Comparison of ENCODE assay signal across 1 cellular context in the genomic region with DNA sequence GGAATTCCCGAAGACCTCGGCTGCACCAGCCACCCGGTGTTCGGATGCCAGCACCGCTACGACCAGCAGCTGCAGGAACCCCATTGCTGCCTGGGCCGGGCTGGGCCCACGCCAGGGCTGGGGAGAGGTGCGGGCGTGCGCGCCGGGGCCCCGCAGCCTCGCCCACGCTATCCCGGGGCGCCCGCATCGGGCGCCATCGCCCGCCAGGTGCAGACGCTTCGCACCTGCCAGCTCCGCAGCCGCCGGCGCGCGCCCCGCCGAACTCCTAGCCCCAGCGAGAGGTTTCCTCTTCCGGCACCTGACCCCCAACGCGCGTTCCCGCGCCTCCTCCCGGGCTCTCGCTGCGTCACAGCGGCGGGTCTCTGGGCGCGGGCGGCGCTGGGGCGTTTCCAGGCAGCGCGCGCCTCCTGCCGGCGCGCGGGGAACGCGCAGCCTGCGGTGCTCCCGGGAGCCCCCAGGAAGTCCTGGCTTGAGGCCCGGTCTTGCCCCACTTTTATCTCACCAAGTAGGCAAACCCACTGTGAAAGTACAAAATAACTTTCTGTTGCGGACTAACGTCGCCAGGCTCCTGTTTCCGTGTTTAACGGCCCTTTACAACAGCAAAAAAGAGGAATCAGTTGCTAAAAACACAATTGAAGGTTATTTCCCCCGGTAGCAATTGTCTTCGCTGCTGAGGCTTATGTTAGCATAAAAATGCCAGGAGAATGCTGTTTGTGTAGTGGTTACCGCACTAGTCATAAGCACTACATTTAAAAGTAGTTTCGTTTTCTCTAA.
A peak's percentile ranks its signal among the peaks of the same experiment; 100 is the strongest.
TF ChIP-seq lines count a peak whose summit lies in the region.

A gene with protein sequence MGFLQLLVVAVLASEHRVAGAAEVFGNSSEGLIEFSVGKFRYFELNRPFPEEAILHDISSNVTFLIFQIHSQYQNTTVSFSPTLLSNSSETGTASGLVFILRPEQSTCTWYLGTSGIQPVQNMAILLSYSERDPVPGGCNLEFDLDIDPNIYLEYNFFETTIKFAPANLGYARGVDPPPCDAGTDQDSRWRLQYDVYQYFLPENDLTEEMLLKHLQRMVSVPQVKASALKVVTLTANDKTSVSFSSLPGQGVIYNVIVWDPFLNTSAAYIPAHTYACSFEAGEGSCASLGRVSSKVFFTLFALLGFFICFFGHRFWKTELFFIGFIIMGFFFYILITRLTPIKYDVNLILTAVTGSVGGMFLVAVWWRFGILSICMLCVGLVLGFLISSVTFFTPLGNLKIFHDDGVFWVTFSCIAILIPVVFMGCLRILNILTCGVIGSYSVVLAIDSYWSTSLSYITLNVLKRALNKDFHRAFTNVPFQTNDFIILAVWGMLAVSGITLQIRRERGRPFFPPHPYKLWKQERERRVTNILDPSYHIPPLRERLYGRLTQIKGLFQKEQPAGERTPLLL (minus strand): TSS at position 300 of the 774 bp plus-strand sequence. CDS start 216 bp downstream, at position 84.

TF ChIP-seq in K562, 482 proteins besides CTCF, POLR2A, EP300 and RAD21 (continued from another document and continues in another):
- TF ChIP-seq, protein P1, sequence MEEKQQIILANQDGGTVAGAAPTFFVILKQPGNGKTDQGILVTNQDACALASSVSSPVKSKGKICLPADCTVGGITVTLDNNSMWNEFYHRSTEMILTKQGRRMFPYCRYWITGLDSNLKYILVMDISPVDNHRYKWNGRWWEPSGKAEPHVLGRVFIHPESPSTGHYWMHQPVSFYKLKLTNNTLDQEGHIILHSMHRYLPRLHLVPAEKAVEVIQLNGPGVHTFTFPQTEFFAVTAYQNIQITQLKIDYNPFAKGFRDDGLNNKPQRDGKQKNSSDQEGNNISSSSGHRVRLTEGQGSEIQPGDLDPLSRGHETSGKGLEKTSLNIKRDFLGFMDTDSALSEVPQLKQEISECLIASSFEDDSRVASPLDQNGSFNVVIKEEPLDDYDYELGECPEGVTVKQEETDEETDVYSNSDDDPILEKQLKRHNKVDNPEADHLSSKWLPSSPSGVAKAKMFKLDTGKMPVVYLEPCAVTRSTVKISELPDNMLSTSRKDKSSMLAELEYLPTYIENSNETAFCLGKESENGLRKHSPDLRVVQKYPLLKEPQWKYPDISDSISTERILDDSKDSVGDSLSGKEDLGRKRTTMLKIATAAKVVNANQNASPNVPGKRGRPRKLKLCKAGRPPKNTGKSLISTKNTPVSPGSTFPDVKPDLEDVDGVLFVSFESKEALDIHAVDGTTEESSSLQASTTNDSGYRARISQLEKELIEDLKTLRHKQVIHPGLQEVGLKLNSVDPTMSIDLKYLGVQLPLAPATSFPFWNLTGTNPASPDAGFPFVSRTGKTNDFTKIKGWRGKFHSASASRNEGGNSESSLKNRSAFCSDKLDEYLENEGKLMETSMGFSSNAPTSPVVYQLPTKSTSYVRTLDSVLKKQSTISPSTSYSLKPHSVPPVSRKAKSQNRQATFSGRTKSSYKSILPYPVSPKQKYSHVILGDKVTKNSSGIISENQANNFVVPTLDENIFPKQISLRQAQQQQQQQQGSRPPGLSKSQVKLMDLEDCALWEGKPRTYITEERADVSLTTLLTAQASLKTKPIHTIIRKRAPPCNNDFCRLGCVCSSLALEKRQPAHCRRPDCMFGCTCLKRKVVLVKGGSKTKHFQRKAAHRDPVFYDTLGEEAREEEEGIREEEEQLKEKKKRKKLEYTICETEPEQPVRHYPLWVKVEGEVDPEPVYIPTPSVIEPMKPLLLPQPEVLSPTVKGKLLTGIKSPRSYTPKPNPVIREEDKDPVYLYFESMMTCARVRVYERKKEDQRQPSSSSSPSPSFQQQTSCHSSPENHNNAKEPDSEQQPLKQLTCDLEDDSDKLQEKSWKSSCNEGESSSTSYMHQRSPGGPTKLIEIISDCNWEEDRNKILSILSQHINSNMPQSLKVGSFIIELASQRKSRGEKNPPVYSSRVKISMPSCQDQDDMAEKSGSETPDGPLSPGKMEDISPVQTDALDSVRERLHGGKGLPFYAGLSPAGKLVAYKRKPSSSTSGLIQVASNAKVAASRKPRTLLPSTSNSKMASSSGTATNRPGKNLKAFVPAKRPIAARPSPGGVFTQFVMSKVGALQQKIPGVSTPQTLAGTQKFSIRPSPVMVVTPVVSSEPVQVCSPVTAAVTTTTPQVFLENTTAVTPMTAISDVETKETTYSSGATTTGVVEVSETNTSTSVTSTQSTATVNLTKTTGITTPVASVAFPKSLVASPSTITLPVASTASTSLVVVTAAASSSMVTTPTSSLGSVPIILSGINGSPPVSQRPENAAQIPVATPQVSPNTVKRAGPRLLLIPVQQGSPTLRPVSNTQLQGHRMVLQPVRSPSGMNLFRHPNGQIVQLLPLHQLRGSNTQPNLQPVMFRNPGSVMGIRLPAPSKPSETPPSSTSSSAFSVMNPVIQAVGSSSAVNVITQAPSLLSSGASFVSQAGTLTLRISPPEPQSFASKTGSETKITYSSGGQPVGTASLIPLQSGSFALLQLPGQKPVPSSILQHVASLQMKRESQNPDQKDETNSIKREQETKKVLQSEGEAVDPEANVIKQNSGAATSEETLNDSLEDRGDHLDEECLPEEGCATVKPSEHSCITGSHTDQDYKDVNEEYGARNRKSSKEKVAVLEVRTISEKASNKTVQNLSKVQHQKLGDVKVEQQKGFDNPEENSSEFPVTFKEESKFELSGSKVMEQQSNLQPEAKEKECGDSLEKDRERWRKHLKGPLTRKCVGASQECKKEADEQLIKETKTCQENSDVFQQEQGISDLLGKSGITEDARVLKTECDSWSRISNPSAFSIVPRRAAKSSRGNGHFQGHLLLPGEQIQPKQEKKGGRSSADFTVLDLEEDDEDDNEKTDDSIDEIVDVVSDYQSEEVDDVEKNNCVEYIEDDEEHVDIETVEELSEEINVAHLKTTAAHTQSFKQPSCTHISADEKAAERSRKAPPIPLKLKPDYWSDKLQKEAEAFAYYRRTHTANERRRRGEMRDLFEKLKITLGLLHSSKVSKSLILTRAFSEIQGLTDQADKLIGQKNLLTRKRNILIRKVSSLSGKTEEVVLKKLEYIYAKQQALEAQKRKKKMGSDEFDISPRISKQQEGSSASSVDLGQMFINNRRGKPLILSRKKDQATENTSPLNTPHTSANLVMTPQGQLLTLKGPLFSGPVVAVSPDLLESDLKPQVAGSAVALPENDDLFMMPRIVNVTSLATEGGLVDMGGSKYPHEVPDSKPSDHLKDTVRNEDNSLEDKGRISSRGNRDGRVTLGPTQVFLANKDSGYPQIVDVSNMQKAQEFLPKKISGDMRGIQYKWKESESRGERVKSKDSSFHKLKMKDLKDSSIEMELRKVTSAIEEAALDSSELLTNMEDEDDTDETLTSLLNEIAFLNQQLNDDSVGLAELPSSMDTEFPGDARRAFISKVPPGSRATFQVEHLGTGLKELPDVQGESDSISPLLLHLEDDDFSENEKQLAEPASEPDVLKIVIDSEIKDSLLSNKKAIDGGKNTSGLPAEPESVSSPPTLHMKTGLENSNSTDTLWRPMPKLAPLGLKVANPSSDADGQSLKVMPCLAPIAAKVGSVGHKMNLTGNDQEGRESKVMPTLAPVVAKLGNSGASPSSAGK (IDR thresholded peaks at IDR 0.05), result no peak; the same call in 1 of the 2 replicates
- TF ChIP-seq NCOA6 (IDR thresholded peaks at IDR 0.05) (no peak), PHB (CRISPR knock-in tag; IDR thresholded peaks at IDR 0.05) (no peak), ZNF282 (CRISPR knock-in tag; IDR thresholded peaks at IDR 0.05) (no peak), PURB (CRISPR knock-in tag; IDR thresholded peaks at IDR 0.05; ENCODE audit: low read depth) (no peak), CBFA2T2 (conservative IDR thresholded peaks at IDR 0.05) (no peak), SRF (CRISPR knock-in tag; IDR thresholded peaks at IDR 0.05) (no peak), CHD1 (IDR thresholded peaks at IDR 0.05; ENCODE audit: low read length) (peak; percentile 58), ETS2 (tag; IDR thresholded peaks at IDR 0.05; ENCODE audit: borderline replicate concordance, poor library complexity, severe bottlenecking) (no peak), XRCC5 (IDR thresholded peaks at IDR 0.05; ENCODE audit: low read depth, low read length) (peak; percentile 68; the same call in 1 of the 2 replicates), NFE2 (IDR thresholded peaks at IDR 0.05; ENCODE audit: low read depth) (0 out of 2 replicates have a peak, but pooled peaks have one; percentile 34), E2F3 (CRISPR knock-in tag; IDR thresholded peaks at IDR 0.05) (peak; percentile 81; the same call in 1 of the 2 replicates), HNRNPUL1 (IDR thresholded peaks at IDR 0.05; ENCODE audit: low read length) (no peak), JUN (IDR thresholded peaks at IDR 0.05; ENCODE audit: borderline replicate concordance, low read depth, low read length) (no peak), JUN (CRISPR knock-in tag; IDR thresholded peaks at IDR 0.05; ENCODE audit: borderline replicate concordance) (no peak), MAFG (tag; conservative IDR thresholded peaks at IDR 0.05) (no peak), HSF4 (CRISPR knock-in tag; IDR thresholded peaks at IDR 0.05; ENCODE audit: borderline replicate concordance) (no peak), ZNF785 (CRISPR knock-in tag; IDR thresholded peaks at IDR 0.05) (no peak), SREBF1 (IDR thresholded peaks at IDR 0.05; ENCODE audit: borderline replicate concordance, low read depth, low read length) (no peak), MCM7 (IDR thresholded peaks at IDR 0.05) (no peak), NFIC (IDR thresholded peaks at IDR 0.05) (peak; percentile 84), CREM (IDR thresholded peaks at IDR 0.05; ENCODE audit: low read depth) (peak; percentile 87), CBX1 (IDR thresholded peaks at IDR 0.05; ENCODE audit: low read depth) (no peak), CBFA2T3 (IDR thresholded peaks at IDR 0.05) (0 out of 2 replicates have a peak, but pooled peaks have one; percentile 6), ZNF766 (CRISPR knock-in tag; conservative IDR thresholded peaks at IDR 0.05) (peak; percentile 88), SOX6 (IDR thresholded peaks at IDR 0.05) (0 out of 2 replicates have a peak, but pooled peaks have one; percentile 34)
- TF ChIP-seq, protein P2, sequence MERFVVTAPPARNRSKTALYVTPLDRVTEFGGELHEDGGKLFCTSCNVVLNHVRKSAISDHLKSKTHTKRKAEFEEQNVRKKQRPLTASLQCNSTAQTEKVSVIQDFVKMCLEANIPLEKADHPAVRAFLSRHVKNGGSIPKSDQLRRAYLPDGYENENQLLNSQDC (CRISPR knock-in tag; IDR thresholded peaks at IDR 0.05), result no peak
- TF ChIP-seq, protein P3, sequence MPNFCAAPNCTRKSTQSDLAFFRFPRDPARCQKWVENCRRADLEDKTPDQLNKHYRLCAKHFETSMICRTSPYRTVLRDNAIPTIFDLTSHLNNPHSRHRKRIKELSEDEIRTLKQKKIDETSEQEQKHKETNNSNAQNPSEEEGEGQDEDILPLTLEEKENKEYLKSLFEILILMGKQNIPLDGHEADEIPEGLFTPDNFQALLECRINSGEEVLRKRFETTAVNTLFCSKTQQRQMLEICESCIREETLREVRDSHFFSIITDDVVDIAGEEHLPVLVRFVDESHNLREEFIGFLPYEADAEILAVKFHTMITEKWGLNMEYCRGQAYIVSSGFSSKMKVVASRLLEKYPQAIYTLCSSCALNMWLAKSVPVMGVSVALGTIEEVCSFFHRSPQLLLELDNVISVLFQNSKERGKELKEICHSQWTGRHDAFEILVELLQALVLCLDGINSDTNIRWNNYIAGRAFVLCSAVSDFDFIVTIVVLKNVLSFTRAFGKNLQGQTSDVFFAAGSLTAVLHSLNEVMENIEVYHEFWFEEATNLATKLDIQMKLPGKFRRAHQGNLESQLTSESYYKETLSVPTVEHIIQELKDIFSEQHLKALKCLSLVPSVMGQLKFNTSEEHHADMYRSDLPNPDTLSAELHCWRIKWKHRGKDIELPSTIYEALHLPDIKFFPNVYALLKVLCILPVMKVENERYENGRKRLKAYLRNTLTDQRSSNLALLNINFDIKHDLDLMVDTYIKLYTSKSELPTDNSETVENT (CRISPR knock-in tag; IDR thresholded peaks at IDR 0.05), result no peak
- TF ChIP-seq, protein P4, sequence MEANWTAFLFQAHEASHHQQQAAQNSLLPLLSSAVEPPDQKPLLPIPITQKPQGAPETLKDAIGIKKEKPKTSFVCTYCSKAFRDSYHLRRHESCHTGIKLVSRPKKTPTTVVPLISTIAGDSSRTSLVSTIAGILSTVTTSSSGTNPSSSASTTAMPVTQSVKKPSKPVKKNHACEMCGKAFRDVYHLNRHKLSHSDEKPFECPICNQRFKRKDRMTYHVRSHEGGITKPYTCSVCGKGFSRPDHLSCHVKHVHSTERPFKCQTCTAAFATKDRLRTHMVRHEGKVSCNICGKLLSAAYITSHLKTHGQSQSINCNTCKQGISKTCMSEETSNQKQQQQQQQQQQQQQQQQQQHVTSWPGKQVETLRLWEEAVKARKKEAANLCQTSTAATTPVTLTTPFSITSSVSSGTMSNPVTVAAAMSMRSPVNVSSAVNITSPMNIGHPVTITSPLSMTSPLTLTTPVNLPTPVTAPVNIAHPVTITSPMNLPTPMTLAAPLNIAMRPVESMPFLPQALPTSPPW (CRISPR knock-in tag; IDR thresholded peaks at IDR 0.05), result peak; percentile 81
- TF ChIP-seq, protein P5, sequence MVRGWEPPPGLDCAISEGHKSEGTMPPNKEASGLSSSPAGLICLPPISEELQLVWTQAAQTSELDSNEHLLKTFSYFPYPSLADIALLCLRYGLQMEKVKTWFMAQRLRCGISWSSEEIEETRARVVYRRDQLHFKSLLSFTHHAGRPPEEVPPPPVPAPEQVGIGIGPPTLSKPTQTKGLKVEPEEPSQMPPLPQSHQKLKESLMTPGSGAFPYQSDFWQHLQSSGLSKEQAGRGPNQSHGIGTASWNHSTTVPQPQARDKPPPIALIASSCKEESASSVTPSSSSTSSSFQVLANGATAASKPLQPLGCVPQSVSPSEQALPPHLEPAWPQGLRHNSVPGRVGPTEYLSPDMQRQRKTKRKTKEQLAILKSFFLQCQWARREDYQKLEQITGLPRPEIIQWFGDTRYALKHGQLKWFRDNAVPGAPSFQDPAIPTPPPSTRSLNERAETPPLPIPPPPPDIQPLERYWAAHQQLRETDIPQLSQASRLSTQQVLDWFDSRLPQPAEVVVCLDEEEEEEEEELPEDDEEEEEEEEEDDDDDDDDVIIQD (CRISPR knock-in tag; IDR thresholded peaks at IDR 0.05), result no peak
- TF ChIP-seq, protein P6, sequence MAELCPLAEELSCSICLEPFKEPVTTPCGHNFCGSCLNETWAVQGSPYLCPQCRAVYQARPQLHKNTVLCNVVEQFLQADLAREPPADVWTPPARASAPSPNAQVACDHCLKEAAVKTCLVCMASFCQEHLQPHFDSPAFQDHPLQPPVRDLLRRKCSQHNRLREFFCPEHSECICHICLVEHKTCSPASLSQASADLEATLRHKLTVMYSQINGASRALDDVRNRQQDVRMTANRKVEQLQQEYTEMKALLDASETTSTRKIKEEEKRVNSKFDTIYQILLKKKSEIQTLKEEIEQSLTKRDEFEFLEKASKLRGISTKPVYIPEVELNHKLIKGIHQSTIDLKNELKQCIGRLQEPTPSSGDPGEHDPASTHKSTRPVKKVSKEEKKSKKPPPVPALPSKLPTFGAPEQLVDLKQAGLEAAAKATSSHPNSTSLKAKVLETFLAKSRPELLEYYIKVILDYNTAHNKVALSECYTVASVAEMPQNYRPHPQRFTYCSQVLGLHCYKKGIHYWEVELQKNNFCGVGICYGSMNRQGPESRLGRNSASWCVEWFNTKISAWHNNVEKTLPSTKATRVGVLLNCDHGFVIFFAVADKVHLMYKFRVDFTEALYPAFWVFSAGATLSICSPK (IDR thresholded peaks at IDR 0.05; ENCODE audit: borderline replicate concordance), result no peak
- TF ChIP-seq, protein P7, sequence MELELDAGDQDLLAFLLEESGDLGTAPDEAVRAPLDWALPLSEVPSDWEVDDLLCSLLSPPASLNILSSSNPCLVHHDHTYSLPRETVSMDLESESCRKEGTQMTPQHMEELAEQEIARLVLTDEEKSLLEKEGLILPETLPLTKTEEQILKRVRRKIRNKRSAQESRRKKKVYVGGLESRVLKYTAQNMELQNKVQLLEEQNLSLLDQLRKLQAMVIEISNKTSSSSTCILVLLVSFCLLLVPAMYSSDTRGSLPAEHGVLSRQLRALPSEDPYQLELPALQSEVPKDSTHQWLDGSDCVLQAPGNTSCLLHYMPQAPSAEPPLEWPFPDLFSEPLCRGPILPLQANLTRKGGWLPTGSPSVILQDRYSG (tag; conservative IDR thresholded peaks at IDR 0.05; ENCODE audit: low read depth), result peak; percentile 66; the same call in 1 of the 2 replicates
